In the genomic region with DNA sequence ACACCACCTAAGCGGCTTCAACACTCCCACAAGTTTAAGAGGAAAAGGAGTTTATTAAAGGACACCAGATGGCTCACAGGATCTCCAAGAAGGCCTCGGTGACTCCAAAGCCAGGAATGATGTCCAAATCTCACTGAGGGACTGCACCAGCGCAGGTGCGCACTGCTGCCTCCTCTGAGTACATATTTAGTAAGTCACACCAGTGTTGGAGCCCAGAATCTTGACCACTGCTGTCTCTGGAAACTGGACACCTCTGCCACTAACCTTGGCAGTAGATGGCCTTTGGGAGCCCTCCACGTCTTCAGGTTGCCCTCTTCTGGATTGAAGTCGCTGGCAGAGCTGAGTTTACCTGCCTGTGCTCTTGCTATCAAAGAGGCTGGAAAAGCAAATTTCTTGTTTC, we compare ENCODE assay signal across 24 cellular contexts. TPM values are rescaled to one million over a fixed set of nuclear protein-coding genes. Genes with fewer than 3 reads are reported as not detected.
DNase-seq lines count a peak whose midpoint lies in the region; ATAC-seq, FAIRE-seq and TF ChIP-seq lines count a peak whose summit lies in the region.
"Had no signal": no experiment of that assay in that cellular context is flagged by ENCODE, and none has a peak within 500 bp of the region (broad histone marks: within the 10 kb centered on the region; RNA-seq: fewer than 3 reads in every experiment).

No MANE protein-coding gene starts in this region.

- no peaks in the 10 kb centered on the region for H3K27me3 ChIP-seq in astrocyte (ENCODE audit: insufficient read depth, low read length)
- H3K27me3 ChIP-seq in gastrocnemius medialis: no peaks in the 10 kb centered on the region

- FAIRE-seq in astrocyte (lab: Jason Lieb, UNC): peak; percentile 64
- FAIRE-seq in RCC 7860 (lab: Jason Lieb, UNC): no peak
- FAIRE-seq: D721Med, GM12878, GM12892, GM18507 had no signal

- H3K4me1 ChIP-seq in astrocyte (ENCODE audit: insufficient read depth, low read length): no peaks in the 10 kb centered on the region
- no peaks in the 10 kb centered on the region for H3K4me1 ChIP-seq in gastrocnemius medialis
- H3K4me1 ChIP-seq: Caco-2 had no signal

- H3K4me3 ChIP-seq in astrocyte (ENCODE audit: insufficient read depth, low read depth, low read length) (no peak overlapping the region), gastrocnemius medialis (no peak overlapping the region)
- H3K4me3 ChIP-seq: A549; BLaER1 treated with 17β-estradiol and CSF1 and Interleukin-3, amounts not matched to agents 10 nM and 100 nM; GM12878 had no signal

- TF ChIP-seq CTCF in astrocyte (IDR thresholded peaks at IDR 0.05; ENCODE audit: insufficient read depth, low read depth, low read length): no peak
- no peak for TF ChIP-seq CTCF in gastrocnemius medialis (IDR thresholded peaks at IDR 0.05 in 4 of 5, conservative IDR thresholded peaks at IDR 0.05 in 1 of 5)
- no peak for TF ChIP-seq CTCF in progenitor cell of endocrine pancreas (IDR thresholded peaks at IDR 0.05; ENCODE audit: unreplicated experiment)

- H2AFZ ChIP-seq in astrocyte (ENCODE audit: low read depth, low read length): no peak overlapping the region

- H4K20me1 ChIP-seq in astrocyte (ENCODE audit: insufficient read depth, low read length): no peaks in the 10 kb centered on the region
- H4K20me1 ChIP-seq: BLaER1 treated with 17β-estradiol and CSF1 and Interleukin-3, amounts not matched to agents 10 nM and 100 nM had no signal

- no peak overlapping the region for H3K9ac ChIP-seq in astrocyte (ENCODE audit: low read length)
- H3K9ac ChIP-seq: BLaER1 treated with 17β-estradiol and CSF1 and Interleukin-3, amounts not matched to agents 10 nM and 100 nM had no signal

- H3K4me3 Mint-ChIP-seq in astrocyte (ENCODE audit: unreplicated experiment): no peak overlapping the region
- no peak overlapping the region for H3K4me3 Mint-ChIP-seq in progenitor cell of endocrine pancreas (ENCODE audit: low read depth)
- H3K4me3 Mint-ChIP-seq: B cell; CD4-positive, alpha-beta T cell; CD8-positive, alpha-beta T cell had no signal

- no peak overlapping the region for H3K27ac Mint-ChIP-seq in astrocyte (ENCODE audit: unreplicated experiment)
- no peak overlapping the region for H3K27ac Mint-ChIP-seq in progenitor cell of endocrine pancreas
- H3K27ac Mint-ChIP-seq: B cell; CD4-positive, alpha-beta T cell; CD8-positive, alpha-beta T cell had no signal

- H3K36me3 ChIP-seq in astrocyte (ENCODE audit: insufficient read depth, low read length) (no peaks in the 10 kb centered on the region), gastrocnemius medialis (no peaks in the 10 kb centered on the region)
- H3K36me3 ChIP-seq: BLaER1 treated with 17β-estradiol and CSF1 and Interleukin-3, amounts not matched to agents 10 nM and 100 nM had no signal

- H3K9me3 ChIP-seq in astrocyte (ENCODE audit: insufficient read depth, low read depth, low read length) (no peaks in the 10 kb centered on the region), gastrocnemius medialis (no peaks in the 10 kb centered on the region)
- H3K9me3 ChIP-seq: A549, Caco-2 had no signal

- peak; percentile 41 to 56 for ATAC-seq in gastrocnemius medialis
- ATAC-seq: A549; CD8-positive, alpha-beta T cell; GM12878 had no signal

- H3K27ac ChIP-seq in astrocyte (ENCODE audit: low read depth, low read length) (no peak overlapping the region), gastrocnemius medialis (no peak overlapping the region)
- H3K27ac ChIP-seq: 22Rv1; A549; BLaER1 treated with 17β-estradiol and CSF1 and Interleukin-3, amounts not matched to agents 10 nM and 100 nM; C4-2B had no signal

- intact Hi-C loops in gastrocnemius medialis (cut with DNase I; ENCODE audit: low total_unique reads): no loop called here

- in situ Hi-C loops in G401 (cut with HindIII; ENCODE audit: low sequenced_read_pairs) (no loop called here), gastrocnemius medialis (cut with MboI; ENCODE audit: low sequenced_read_pairs in 4 of 4) (loop anchor here in 3 of 4 donors (25.0 kb wide), 2 partner anchors 205 to 270 kb away; no protein-coding TSS in a partner anchor)

- no peaks in the 10 kb centered on the region for H3K27me3 Mint-ChIP-seq in astrocyte (ENCODE audit: low read depth, unreplicated experiment)
- no peaks in the 10 kb centered on the region for H3K27me3 Mint-ChIP-seq in progenitor cell of endocrine pancreas
- H3K27me3 Mint-ChIP-seq: B cell; CD4-positive, alpha-beta T cell had no signal

- H3K9me3 Mint-ChIP-seq in astrocyte (ENCODE audit: unreplicated experiment) (peaks cover 3% of the 10 kb centered on the region), progenitor cell of endocrine pancreas (ENCODE audit: low read depth) (peaks cover 26% of the 10 kb centered on the region)
- H3K9me3 Mint-ChIP-seq: CD4-positive, alpha-beta T cell; CD8-positive, alpha-beta T cell had no signal

- no peak overlapping the region for H3K4me2 ChIP-seq in astrocyte (ENCODE audit: low read length)
- H3K4me2 ChIP-seq: A549; BLaER1 treated with 17β-estradiol and CSF1 and Interleukin-3, amounts not matched to agents 10 nM and 100 nM had no signal

- no peak for TF ChIP-seq POLR2A in gastrocnemius medialis (IDR thresholded peaks at IDR 0.05)

- no peaks in the 10 kb centered on the region for H3K79me2 ChIP-seq in astrocyte (ENCODE audit: insufficient read depth, low read length)

- H3K36me3 Mint-ChIP-seq in astrocyte (ENCODE audit: low read depth, unreplicated experiment) (no peaks in the 10 kb centered on the region), progenitor cell of endocrine pancreas (ENCODE audit: insufficient read depth) (no peaks in the 10 kb centered on the region)
- H3K36me3 Mint-ChIP-seq: CD8-positive, alpha-beta T cell had no signal

- DNase-seq in G401 (ENCODE audit: low spot score): peak; percentile 29
- peak; percentile 14 for DNase-seq in NCI-H82 treated with DMSO at 0.1 percent for 48 hours (lab: John Stamatoyannopoulos, UW; ENCODE audit: unreplicated experiment)
- DNase-seq in astrocyte (ENCODE audit: low read depth): no peak
- peak in 1 of 2 donors; percentile 29 for DNase-seq in gastrocnemius medialis
- no peak for DNase-seq in progenitor cell of endocrine pancreas (ENCODE audit: low spot score, unreplicated experiment)
- no peak for DNase-seq in dedifferentiated amniotic fluid mesenchymal stem cell (ENCODE audit: extremely low spot score)
- DNase-seq in RCC 7860 (ENCODE audit: low spot score): no peak
- DNase-seq: AML-193; Caco-2; Calu3; CD4-positive, alpha-beta T cell; CD8-positive, alpha-beta T cell; DMS79 treated with DMSO at 0.1 percent for 48 hours; GDM1 had no signal

- H3K4me1 Mint-ChIP-seq in astrocyte (ENCODE audit: low read depth, unreplicated experiment) (no peaks in the 10 kb centered on the region), progenitor cell of endocrine pancreas (ENCODE audit: low read depth) (no peaks in the 10 kb centered on the region)

RNA-seq across cellular contexts. Expression of a gene that starts 10.1 kb away (rescaled TPM):
- not detected in 2 replicates for total RNA-seq in G401 (2014; rRNA removed; shearing (Covaris generic))
- total RNA-seq in astrocyte: not detected in 2 replicates
- not detected for total RNA-seq in gastrocnemius medialis
- total RNA-seq in progenitor cell of endocrine pancreas: not detected in 2 replicates
- total RNA-seq: A172; B cell; Calu3; CD4-positive, alpha-beta T cell; CD8-positive, alpha-beta T cell; GM12878 had no signal

RNA-seq across cellular contexts. Expression of a gene that starts 25.4 kb away (rescaled TPM):
- not detected in 2 replicates for total RNA-seq in G401 (2014; rRNA removed; shearing (Covaris generic))
- total RNA-seq in astrocyte (0.14 TPM in 1 of 2 replicates, not detected in the other), gastrocnemius medialis (1 to 10 TPM in 1 of 4 donors, not detected in 3; 1.8 TPM), progenitor cell of endocrine pancreas (0.58 and 1.1 TPM in 2 replicates)
- total RNA-seq: A172, Calu3 had no signal

Comparison
In these comparisons a context has a peak if more than half of its experiments do, and no peak if none do; other contexts are left out.
1. DNase-seq: peak in G401 (single experiment) and NCI-H82 treated with DMSO at 0.1 percent for 48 hours (single experiment); none in astrocyte (single experiment), progenitor cell of endocrine pancreas (single experiment), dedifferentiated amniotic fluid mesenchymal stem cell (single experiment) and RCC 7860 (single experiment).